8 cellular contexts compared by ENCODE assay signal in the genomic region with DNA sequence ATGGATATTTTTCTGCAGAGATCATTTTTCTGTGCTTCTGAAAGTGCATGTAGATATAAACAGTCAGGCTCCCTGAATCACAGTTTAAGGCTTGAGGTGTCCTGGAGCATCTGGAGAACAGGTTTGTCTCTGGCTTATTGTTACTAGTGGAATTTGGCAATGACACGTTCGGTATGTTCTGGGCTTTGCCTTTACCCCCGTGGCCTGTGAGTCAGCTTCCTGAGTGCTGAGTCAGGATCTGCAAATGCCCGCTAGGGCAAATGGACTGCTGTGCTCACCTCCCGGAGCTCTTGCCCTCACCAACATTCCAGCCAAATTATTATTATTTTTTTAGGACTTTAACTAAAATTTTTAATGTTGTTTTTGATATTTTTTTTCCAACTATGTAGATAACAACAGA.
DNase-seq lines count a peak whose midpoint lies in the region; ATAC-seq, FAIRE-seq and TF ChIP-seq lines count a peak whose summit lies in the region.

No MANE protein-coding gene starts in this region.

- H3K4ac ChIP-seq in H1 (replicated peaks; ENCODE audit: insufficient read length, low read depth, low read length), result no peak overlapping the region

- FAIRE-seq in H1 (lab: Jason Lieb, UNC), result no peak

- peak overlapping the region; percentile 50 for H3K27ac ChIP-seq in GM23248
- H3K27ac ChIP-seq in H1 (ENCODE audit: low read depth, low read length), result no peak overlapping the region
- no peak overlapping the region for H3K27ac ChIP-seq in WERI-Rb-1

- TF ChIP-seq POLR2A in H1 (IDR thresholded peaks at IDR 0.05; ENCODE audit: control extremely low read depth in 1 of 2, low read depth in 2 of 2, low read length in 2 of 2), result no peak

- H2BK120ac ChIP-seq in H1 (replicated peaks; ENCODE audit: low read depth, low read length), result no peak overlapping the region

- no peak for TF ChIP-seq RAD21 in H1 (IDR thresholded peaks at IDR 0.05 in 1 of 2, conservative IDR thresholded peaks at IDR 0.05 in 1 of 2; ENCODE audit: low read depth in 2 of 2, low read length in 2 of 2)

- H4K20me1 ChIP-seq in GM23248 (ENCODE audit: insufficient read depth), result no peaks in the 10 kb centered on the region
- no peaks in the 10 kb centered on the region for H4K20me1 ChIP-seq in H1 (replicated peaks in 1 of 2; ENCODE audit: control insufficient read depth in 1 of 2, insufficient read depth in 2 of 2, low read length in 2 of 2)

- TF ChIP-seq CTCF in H1 (IDR thresholded peaks at IDR 0.05; ENCODE audit: control extremely low read depth in 1 of 3, insufficient read depth in 1 of 3, low read depth in 1 of 3, low read length in 3 of 3) (no peak), WERI-Rb-1 (IDR thresholded peaks at IDR 0.05; ENCODE audit: low read depth, low read length) (no peak)

- TF ChIP-seq EP300 in H1 (IDR thresholded peaks at IDR 0.05; ENCODE audit: borderline replicate concordance in 1 of 2, low read depth in 2 of 2, low read length in 2 of 2), result no peak

- H3K9ac ChIP-seq in GM23248 (no peak overlapping the region), H1 (replicated peaks in 1 of 4; ENCODE audit: extremely low read depth in 1 of 4, low read depth in 3 of 4, low read length in 3 of 4) (no peak overlapping the region)

- no peak for ATAC-seq in HG02840 (IDR thresholded peaks at IDR 0.05; ENCODE audit: low FRiP score, unreplicated experiment)

- no peaks in the 10 kb centered on the region for H3K27me3 ChIP-seq in GM23248 (replicated peaks; ENCODE audit: insufficient read depth)
- H3K27me3 ChIP-seq in H1 (replicated peaks in 1 of 4; ENCODE audit: control insufficient read depth in 3 of 4, extremely low read depth in 1 of 4, insufficient read depth in 3 of 4, low read length in 3 of 4), result no peaks in the 10 kb centered on the region; a peak in 1 of 7 replicates
- H3K27me3 ChIP-seq in WERI-Rb-1 (ENCODE audit: insufficient read depth, low read depth, severe bottlenecking), result no peaks in the 10 kb centered on the region

- no peak overlapping the region for H4K8ac ChIP-seq in H1 (ENCODE audit: extremely low read depth, insufficient read depth, low read length)

- H3K18ac ChIP-seq in H1 (ENCODE audit: extremely low read depth, low read length), result no peak overlapping the region

- CTCF ChIA-PET in H1 (lab: Charles Lee; ENCODE audit: partially characterized antibody), result interaction anchor here (0.5 to 2.2 kb wide), 5 partner anchors 13 to 250 kb away, joined by 3 to 5 read pairs (median 3); no protein-coding TSS in a partner anchor

- no peak overlapping the region for H2BK5ac ChIP-seq in H1 (ENCODE audit: low read depth, low read length)

- H2BK12ac ChIP-seq in H1 (ENCODE audit: low read depth, low read length), result no peak overlapping the region

- no peak overlapping the region for H4K91ac ChIP-seq in H1 (replicated peaks; ENCODE audit: insufficient read length, low read length)

- in situ Hi-C loops in GM23248 (cut with MboI), result loop anchor here (25.0 kb wide), 1 partner anchor 931 kb away; a partner anchor contains a TSS

- H3K79me2 ChIP-seq in GM23248 (ENCODE audit: insufficient read depth) (no peaks in the 10 kb centered on the region), H1 (ENCODE audit: control insufficient read depth in 1 of 2, insufficient read depth in 2 of 2, low read length in 2 of 2) (no peaks in the 10 kb centered on the region)

- H3K4me3 ChIP-seq in GM23248 (no peak overlapping the region), H1 (ENCODE audit: extremely low read depth in 1 of 4, insufficient read depth in 2 of 4, low read depth in 3 of 4, low read length in 4 of 4) (no peak overlapping the region), WERI-Rb-1 (ENCODE audit: low read depth, low read length) (no peak overlapping the region)

- no peak overlapping the region for H3K56ac ChIP-seq in H1 (replicated peaks; ENCODE audit: insufficient read length, low read depth, low read length)

- H3K4me1 ChIP-seq in GM23248 (ENCODE audit: insufficient read depth), result peaks cover 79% of the 10 kb centered on the region
- no peaks in the 10 kb centered on the region for H3K4me1 ChIP-seq in H1 (replicated peaks in 1 of 4; ENCODE audit: control insufficient read depth in 3 of 4, insufficient read depth in 4 of 4, low read length in 3 of 4)

- no peaks in the 10 kb centered on the region for H3K9me2 ChIP-seq in GM23248 (ENCODE audit: insufficient read depth)

- peaks cover 46% of the 10 kb centered on the region for H3F3A ChIP-seq in GM23248 (ENCODE audit: insufficient read depth)

- no peak overlapping the region for H2BK20ac ChIP-seq in H1 (ENCODE audit: low read length)

- H3K23me2 ChIP-seq in H1 (ENCODE audit: low read depth, low read length), result no peaks in the 10 kb centered on the region

- H3K9me3 ChIP-seq in GM23248 (ENCODE audit: low read depth) (no peaks in the 10 kb centered on the region), H1 (ENCODE audit: insufficient read depth in 2 of 2, low read depth in 1 of 2, low read length in 1 of 2) (no peaks in the 10 kb centered on the region), WERI-Rb-1 (ENCODE audit: severe bottlenecking) (no peaks in the 10 kb centered on the region)

- H3K36me3 ChIP-seq in GM23248 (ENCODE audit: low read depth), result no peaks in the 10 kb centered on the region
- no peaks in the 10 kb centered on the region for H3K36me3 ChIP-seq in H1 (ENCODE audit: control insufficient read depth in 2 of 4, insufficient read depth in 4 of 4, low read length in 3 of 4)
- no peaks in the 10 kb centered on the region for H3K36me3 ChIP-seq in WERI-Rb-1

- WGBS in GM23248 (ENCODE audit: low coverage in 1 of 2, low lambda C conversion rate in 2 of 2, missing lambda C conversion rate in 2 of 2), 2 experiments, result 1% methylated on average over 5 of the region's 5 CpGs
- WGBS in H1 (ENCODE audit: extremely low coverage in 1 of 2, insufficient coverage in 1 of 2, insufficient read length in 1 of 2, insufficient replicate concordance in 2 of 2, low coverage in 1 of 2, low lambda C conversion rate in 2 of 2, missing lambda C conversion rate in 1 of 2), 2 experiments, result 48% methylated on average over 5 of the region's 5 CpGs; no CpG with 5 or more reads in 1 of the 2 experiments

- no peak overlapping the region for H4K5ac ChIP-seq in H1 (ENCODE audit: insufficient read length, low read depth, low read length)

- H2AFZ ChIP-seq in GM23248, result no peak overlapping the region
- no peak overlapping the region for H2AFZ ChIP-seq in H1 (ENCODE audit: low read length)

- H3K79me1 ChIP-seq in H1 (ENCODE audit: low read depth, low read length), result no peaks in the 10 kb centered on the region

- no peak overlapping the region for H2AK5ac ChIP-seq in H1 (ENCODE audit: low read depth, low read length)

- DNase-seq in GM23248 (peak; percentile 98), NOMO-1 treated with DMSO at 0.1 percent for 48 hours (lab: John Stamatoyannopoulos, UW; ENCODE audit: unreplicated experiment) (peak; percentile 7), H1 (ENCODE audit: low read depth in 1 of 2, low spot score in 2 of 2) (peak in 1 of 2 experiments; percentile 54), non-pigmented ciliary epithelial cell (ENCODE audit: low read depth) (peak; percentile 98), WERI-Rb-1 (no peak), mesenteric fat pad (ENCODE audit: low spot score) (no peak), cerebellum (ENCODE audit: low spot score) (no peak)

- peak overlapping the region; percentile 50 for H3K4me2 ChIP-seq in GM23248 (ENCODE audit: unreplicated experiment)
- H3K4me2 ChIP-seq in H1 (ENCODE audit: insufficient read depth in 1 of 2, low read depth in 2 of 2, low read length in 2 of 2), result no peak overlapping the region; a peak in 1 of 4 replicates

- POLR2A ChIA-PET in H1 (lab: Charles Lee; ENCODE audit: partially characterized antibody), result interaction anchor here (1.0 kb wide), 1 partner anchor 10 kb away, joined by 3 read pairs; no protein-coding TSS in a partner anchor

- no peak overlapping the region for H3K23ac ChIP-seq in H1 (ENCODE audit: insufficient read length)

- H2BK15ac ChIP-seq in H1 (ENCODE audit: low read length), result no peak overlapping the region

- H3K14ac ChIP-seq in H1 (ENCODE audit: insufficient read length), result no peak overlapping the region

TF ChIP-seq in H1, 55 proteins besides CTCF, POLR2A, EP300 and RAD21:
- TF ChIP-seq MAFK (IDR thresholded peaks at IDR 0.05; ENCODE audit: low read depth, low read length), result peak; percentile 96
- TF ChIP-seq, protein P1, sequence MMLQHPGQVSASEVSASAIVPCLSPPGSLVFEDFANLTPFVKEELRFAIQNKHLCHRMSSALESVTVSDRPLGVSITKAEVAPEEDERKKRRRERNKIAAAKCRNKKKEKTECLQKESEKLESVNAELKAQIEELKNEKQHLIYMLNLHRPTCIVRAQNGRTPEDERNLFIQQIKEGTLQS (IDR thresholded peaks at IDR 0.05; ENCODE audit: insufficient read depth, low read depth, low read length), result no peak
- peak; percentile 70 for TF ChIP-seq JUND (IDR thresholded peaks at IDR 0.05; ENCODE audit: low read length)
- TF ChIP-seq BACH1 (IDR thresholded peaks at IDR 0.05; ENCODE audit: low read length), result peak; percentile 100
- peak; percentile 4; the same call in 1 of the 2 replicates for TF ChIP-seq TEAD4 (IDR thresholded peaks at IDR 0.05; ENCODE audit: low read depth, low read length)
TF ChIP-seq in H1: peak in this region for 4.

Comparison
In these comparisons a context has a peak if more than half of its experiments do, and no peak if none do; other contexts are left out.
1. DNase-seq: peak in GM23248 (single experiment), NOMO-1 treated with DMSO at 0.1 percent for 48 hours (single experiment) and non-pigmented ciliary epithelial cell (single experiment); none in WERI-Rb-1 (single experiment), mesenteric fat pad (single experiment) and cerebellum (single experiment).